Comparison of ENCODE assay signal across 2 cellular contexts in genomic region chr5:159442210-159442850, GRCh38.
TF ChIP-seq lines count a peak whose summit lies in the region.

No MANE protein-coding gene starts in this region.

TF ChIP-seq in HepG2, 621 proteins besides CTCF, POLR2A, EP300 and RAD21:
- TF ChIP-seq TSC22D2 (CRISPR knock-in tag; IDR thresholded peaks at IDR 0.05; ENCODE audit: borderline replicate concordance) (no peak), ELF4 (CRISPR knock-in tag; IDR thresholded peaks at IDR 0.05; ENCODE audit: borderline replicate concordance) (no peak), MATR3 (CRISPR knock-in tag; IDR thresholded peaks at IDR 0.05) (no peak), ZNF12 (CRISPR knock-in tag; IDR thresholded peaks at IDR 0.05) (no peak), XBP1 (CRISPR knock-in tag; IDR thresholded peaks at IDR 0.05) (no peak)
- TF ChIP-seq, protein P1, sequence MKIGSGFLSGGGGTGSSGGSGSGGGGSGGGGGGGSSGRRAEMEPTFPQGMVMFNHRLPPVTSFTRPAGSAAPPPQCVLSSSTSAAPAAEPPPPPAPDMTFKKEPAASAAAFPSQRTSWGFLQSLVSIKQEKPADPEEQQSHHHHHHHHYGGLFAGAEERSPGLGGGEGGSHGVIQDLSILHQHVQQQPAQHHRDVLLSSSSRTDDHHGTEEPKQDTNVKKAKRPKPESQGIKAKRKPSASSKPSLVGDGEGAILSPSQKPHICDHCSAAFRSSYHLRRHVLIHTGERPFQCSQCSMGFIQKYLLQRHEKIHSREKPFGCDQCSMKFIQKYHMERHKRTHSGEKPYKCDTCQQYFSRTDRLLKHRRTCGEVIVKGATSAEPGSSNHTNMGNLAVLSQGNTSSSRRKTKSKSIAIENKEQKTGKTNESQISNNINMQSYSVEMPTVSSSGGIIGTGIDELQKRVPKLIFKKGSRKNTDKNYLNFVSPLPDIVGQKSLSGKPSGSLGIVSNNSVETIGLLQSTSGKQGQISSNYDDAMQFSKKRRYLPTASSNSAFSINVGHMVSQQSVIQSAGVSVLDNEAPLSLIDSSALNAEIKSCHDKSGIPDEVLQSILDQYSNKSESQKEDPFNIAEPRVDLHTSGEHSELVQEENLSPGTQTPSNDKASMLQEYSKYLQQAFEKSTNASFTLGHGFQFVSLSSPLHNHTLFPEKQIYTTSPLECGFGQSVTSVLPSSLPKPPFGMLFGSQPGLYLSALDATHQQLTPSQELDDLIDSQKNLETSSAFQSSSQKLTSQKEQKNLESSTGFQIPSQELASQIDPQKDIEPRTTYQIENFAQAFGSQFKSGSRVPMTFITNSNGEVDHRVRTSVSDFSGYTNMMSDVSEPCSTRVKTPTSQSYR (CRISPR knock-in tag; IDR thresholded peaks at IDR 0.05; ENCODE audit: borderline replicate concordance): no peak

TF ChIP-seq in H1, 55 proteins besides CTCF, POLR2A, EP300 and RAD21:
- TF ChIP-seq BACH1 (IDR thresholded peaks at IDR 0.05; ENCODE audit: low read length): no peak
- no peak for TF ChIP-seq POLR2AphosphoS5 (IDR thresholded peaks at IDR 0.05; ENCODE audit: low read depth, low read length)
- TF ChIP-seq SIRT6 (IDR thresholded peaks at IDR 0.05; ENCODE audit: low read length): no peak
